ENCODE assay signal across 8 cellular contexts in the genomic region with DNA sequence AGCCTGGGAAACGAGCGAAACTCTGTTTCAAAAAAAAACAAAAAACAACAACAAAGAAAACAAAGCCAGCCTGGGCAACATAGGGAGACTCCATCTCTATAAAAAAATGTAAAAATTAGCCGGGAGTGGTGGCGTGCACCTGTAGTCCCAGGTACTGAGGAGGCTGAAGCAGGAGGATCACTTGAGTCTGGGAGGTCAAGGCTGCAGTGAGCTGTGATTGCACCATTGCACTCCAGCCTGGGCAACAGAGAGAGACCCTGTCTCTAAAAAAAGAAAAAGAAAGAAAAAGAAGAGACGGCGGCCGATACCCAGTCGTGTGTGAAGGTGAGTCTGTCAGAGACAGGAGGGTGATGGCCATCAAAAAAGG. TPM values are rescaled to one million over a fixed set of nuclear protein-coding genes. Genes with fewer than 3 reads are reported as not detected.
DNase-seq lines count a peak whose midpoint lies in the region; ATAC-seq, FAIRE-seq and TF ChIP-seq lines count a peak whose summit lies in the region.
"Not testable (repeated sequence)": the region's sequence is repeated elsewhere in the genome, so short reads cannot be mapped to it uniquely, and the experiment has no call there.

No MANE protein-coding gene starts in this region.

- intact Hi-C loops in CD8-positive, alpha-beta T cell (cut with DNase I, micrococcal nuclease); endothelial cell of umbilical vein (cut with micrococcal nuclease); HepG2 (cut with micrococcal nuclease; ENCODE audit: unreplicated experiment); thyroid gland (cut with DNase I): not testable (repeated sequence)

- peak overlapping the region; percentile 37 for H3K27ac Mint-ChIP-seq in CD8-positive, alpha-beta T cell
- H3K27ac Mint-ChIP-seq in osteocyte (ENCODE audit: unreplicated experiment), result peak overlapping the region; percentile 41

- H2AFZ ChIP-seq in SK-N-SH (ENCODE audit: low read depth) (peak overlapping the region; percentile 87; the same call in 1 of the 2 replicates), endothelial cell of umbilical vein (ENCODE audit: low read depth, low read length) (peak overlapping the region; percentile 96), HepG2 (ENCODE audit: low read length) (peak overlapping the region; percentile 60)

- peaks cover 45% of the 10 kb centered on the region for H3K79me2 ChIP-seq in SK-N-SH (ENCODE audit: insufficient read depth)
- H3K79me2 ChIP-seq in endothelial cell of umbilical vein (ENCODE audit: control insufficient read depth, insufficient read depth, low read length); HepG2 (ENCODE audit: insufficient read depth, low read length): not testable (repeated sequence)

- CTCF ChIA-PET in CD8-positive, alpha-beta T cell (lab: Charles Lee); endothelial cell of umbilical vein (lab: Charles Lee); HepG2 (lab: Yijun Ruan, JAX; ENCODE audit: low intra/inter-chr PET ratio, low total read pairs): not testable (repeated sequence)
- CTCF ChIA-PET in SK-N-SH (lab: Yijun Ruan, JAX), result interaction anchor here (0.6 to 0.9 kb wide), 2 partner anchors 78 to 176 kb away, joined by 3 to 4 read pairs; no protein-coding TSS in a partner anchor

- H3K4me1 Mint-ChIP-seq in CD8-positive, alpha-beta T cell (ENCODE audit: low read depth), result peaks cover 27% of the 10 kb centered on the region
- peaks cover 36% of the 10 kb centered on the region for H3K4me1 Mint-ChIP-seq in osteocyte (ENCODE audit: unreplicated experiment)

- H3K9me1 ChIP-seq in endothelial cell of umbilical vein (replicated peaks; ENCODE audit: control insufficient read depth, extremely low read depth, insufficient read depth, low read length), result not testable (repeated sequence)

- not testable (repeated sequence) for H3K27me3 Mint-ChIP-seq in CD8-positive, alpha-beta T cell (ENCODE audit: low read depth); osteocyte (ENCODE audit: unreplicated experiment)

- H3K4me3 Mint-ChIP-seq in CD8-positive, alpha-beta T cell, result peak overlapping the region; percentile 88
- peak overlapping the region; percentile 80 for H3K4me3 Mint-ChIP-seq in osteocyte (ENCODE audit: unreplicated experiment)

- not testable (repeated sequence) for FAIRE-seq in endothelial cell of umbilical vein (lab: Jason Lieb, UNC); HepG2 (lab: Jason Lieb, UNC)

- H3K9me3 Mint-ChIP-seq in CD8-positive, alpha-beta T cell; osteocyte (ENCODE audit: unreplicated experiment): not testable (repeated sequence)

- H3K9me2 ChIP-seq in SK-N-SH, result not testable (repeated sequence)

- not testable (repeated sequence) for TF ChIP-seq EP300 in SK-N-SH (IDR thresholded peaks at IDR 0.05; ENCODE audit: borderline replicate concordance in 1 of 2, low read depth in 1 of 2, low read length in 1 of 2); HepG2 (IDR thresholded peaks at IDR 0.05; ENCODE audit: low read depth in 2 of 2, low read length in 2 of 2); HepG2 (CRISPR knock-in tag; IDR thresholded peaks at IDR 0.05; ENCODE audit: borderline replicate concordance)

- H4K20me1 ChIP-seq in SK-N-SH (ENCODE audit: insufficient read depth), result peaks cover 11% of the 10 kb centered on the region; the same call in 1 of the 2 replicates
- not testable (repeated sequence) for H4K20me1 ChIP-seq in endothelial cell of umbilical vein (replicated peaks; ENCODE audit: control insufficient read depth, extremely low read depth, insufficient read depth, low read length); HepG2 (ENCODE audit: insufficient read depth, low read length)

- not testable (repeated sequence) for TF ChIP-seq CTCF in CD8-positive, alpha-beta T cell (IDR thresholded peaks at IDR 0.05); SK-N-SH (IDR thresholded peaks at IDR 0.05); endothelial cell of umbilical vein (IDR thresholded peaks at IDR 0.05; ENCODE audit: extremely low read depth in 1 of 2, insufficient read depth in 1 of 2, low read depth in 1 of 2, low read length in 2 of 2); HepG2 (CRISPR knock-in tag; IDR thresholded peaks at IDR 0.05); osteocyte (IDR thresholded peaks at IDR 0.05); thyroid gland (IDR thresholded peaks at IDR 0.05)

- not testable (repeated sequence) for H3K36me3 Mint-ChIP-seq in CD8-positive, alpha-beta T cell; osteocyte (ENCODE audit: unreplicated experiment)

- H3K27ac ChIP-seq in CD8-positive, alpha-beta T cell (ENCODE audit: low read depth, low read length); endothelial cell of umbilical vein (ENCODE audit: insufficient read depth, low read depth, low read length); thyroid gland: not testable (repeated sequence)
- H3K27ac ChIP-seq in SK-N-SH (ENCODE audit: low read depth in 2 of 2, low read length in 1 of 2) (peak overlapping the region in 1 of 2 experiments; percentile 24; a peak in 1 of 4 replicates), HepG2 (ENCODE audit: extremely low read length, insufficient read depth, low read length) (peak overlapping the region; percentile 42)

- peaks cover 11% of the 10 kb centered on the region for H3F3A ChIP-seq in SK-N-SH (replicated peaks; ENCODE audit: insufficient read depth)

- TF ChIP-seq RAD21 in SK-N-SH (IDR thresholded peaks at IDR 0.05; ENCODE audit: low read length); HepG2 (CRISPR knock-in tag; IDR thresholded peaks at IDR 0.05): not testable (repeated sequence)

- in situ Hi-C loops in HepG2 (cut with HindIII; ENCODE audit: extremely low pct_ligation_motif_present, low pct_unique_long_range_greater_than_20kb), result not testable (repeated sequence)

- H3K4me1 ChIP-seq in CD8-positive, alpha-beta T cell (ENCODE audit: insufficient read depth, low read length), result peaks cover 19% of the 10 kb centered on the region
- H3K4me1 ChIP-seq in SK-N-SH (ENCODE audit: control insufficient read depth in 1 of 2, insufficient read depth in 2 of 2, low read depth in 1 of 2, low read length in 1 of 2); adipocyte (ENCODE audit: control insufficient read depth, insufficient read depth, low read length); endothelial cell of umbilical vein (ENCODE audit: control insufficient read depth, extremely low read depth, insufficient read depth, low read length); HepG2 (ENCODE audit: insufficient read depth, low read length): not testable (repeated sequence)
- peaks cover 5 to 25% of the 10 kb centered on the region in 2 donors for H3K4me1 ChIP-seq in thyroid gland

- not testable (repeated sequence) for BruUV-seq in endothelial cell of umbilical vein (replicated peaks; lab: Mats Ljungman, UMichigan); HepG2 (replicated peaks; lab: Mats Ljungman, UMichigan)

- DNase-seq in CD8-positive, alpha-beta T cell; SK-N-SH; adipocyte (ENCODE audit: low read depth); endothelial cell of umbilical vein (ENCODE audit: low read depth, low spot score); HepG2 (ENCODE audit: low spot score); osteocyte (ENCODE audit: extremely low spot score, unreplicated experiment); thyroid gland: not testable (repeated sequence)

- not testable (repeated sequence) for H3K36me3 ChIP-seq in CD8-positive, alpha-beta T cell (ENCODE audit: insufficient read depth, low read length); endothelial cell of umbilical vein (ENCODE audit: control insufficient read depth in 2 of 2, extremely low read depth in 1 of 2, insufficient read depth in 2 of 2, low read length in 2 of 2); HepG2 (replicated peaks in 1 of 2; ENCODE audit: control insufficient read depth in 1 of 2, insufficient read depth in 2 of 2, low read length in 2 of 2); thyroid gland
- H3K36me3 ChIP-seq in SK-N-SH (replicated peaks in 1 of 2; ENCODE audit: control insufficient read depth in 1 of 2, insufficient read depth in 2 of 2, low read length in 1 of 2) (peaks cover 19 to 30% of the 10 kb centered on the region in 2 experiments), adipocyte (ENCODE audit: control insufficient read depth, insufficient read depth, low read length, severe bottlenecking) (peaks cover 24% of the 10 kb centered on the region)

- peak overlapping the region; percentile 58 for H3K4me3 ChIP-seq in CD8-positive, alpha-beta T cell (ENCODE audit: low read depth, low read length)
- H3K4me3 ChIP-seq in SK-N-SH (ENCODE audit: low read depth in 2 of 2, low read length in 1 of 2), result peak overlapping the region; percentile 44 to 58
- H3K4me3 ChIP-seq in adipocyte (ENCODE audit: low read length), result peak overlapping the region; percentile 80
- H3K4me3 ChIP-seq in endothelial cell of umbilical vein (replicated peaks in 1 of 3; ENCODE audit: insufficient read depth in 1 of 3, low read depth in 1 of 3, low read length in 3 of 3), result peak overlapping the region; percentile 46 to 63 (median 63)
- H3K4me3 ChIP-seq in HepG2 (replicated peaks in 1 of 3; ENCODE audit: insufficient read depth in 1 of 3, low read depth in 2 of 3, low read length in 3 of 3), result peak overlapping the region; percentile 65 to 78 (median 76); a peak in 5 of 6 replicates
- peak overlapping the region in 2 of 3 donors; percentile 10 to 16 for H3K4me3 ChIP-seq in thyroid gland (replicated peaks in 1 of 3)

- H3K4me2 ChIP-seq in SK-N-SH (peak overlapping the region; percentile 94), endothelial cell of umbilical vein (ENCODE audit: insufficient read depth, low read length) (peak overlapping the region; percentile 89), HepG2 (ENCODE audit: low read depth, low read length) (peak overlapping the region; percentile 74)

- H3K27me3 ChIP-seq in CD8-positive, alpha-beta T cell (ENCODE audit: insufficient read depth, low read length); SK-N-SH (ENCODE audit: insufficient read depth); adipocyte (replicated peaks; ENCODE audit: control insufficient read depth, insufficient read depth, low read length); endothelial cell of umbilical vein (ENCODE audit: control insufficient read depth in 2 of 2, insufficient read depth in 2 of 2, low read length in 2 of 2); HepG2 (ENCODE audit: control insufficient read depth in 1 of 2, insufficient read depth in 2 of 2, low read length in 2 of 2); thyroid gland: not testable (repeated sequence)

- POLR2A ChIA-PET in CD8-positive, alpha-beta T cell (lab: Charles Lee); SK-N-SH (lab: Yijun Ruan, JAX); endothelial cell of umbilical vein (lab: Charles Lee); HepG2 (lab: Yijun Ruan, JAX): not testable (repeated sequence)

- dilution Hi-C loops in endothelial cell of umbilical vein (cut with MboI; ENCODE audit: extremely low pct_ligation_motif_present, low sequenced_read_pairs), result not testable (repeated sequence)

- not testable (repeated sequence) for H3K9me3 ChIP-seq in CD8-positive, alpha-beta T cell (ENCODE audit: low read length); SK-N-SH; adipocyte (ENCODE audit: control insufficient read depth, low read length); endothelial cell of umbilical vein (replicated peaks; ENCODE audit: control insufficient read depth, insufficient read depth, low read length); HepG2 (ENCODE audit: low read length); thyroid gland

- 84% methylated on average over 8 of the region's 8 CpGs for WGBS in SK-N-SH (ENCODE audit: low lambda C conversion rate)
- WGBS in HepG2 (ENCODE audit: low lambda C conversion rate), result 43% methylated on average over 8 of the region's 8 CpGs
- whole genome bisulfite sequencing in thyroid gland, 2 donors, result 39 to 48% methylated on average over 8 of the region's 8 CpGs

- ATAC-seq in CD8-positive, alpha-beta T cell; HepG2: not testable (repeated sequence)
- peak; percentile 21 for ATAC-seq in HG03159 (IDR thresholded peaks at IDR 0.05; ENCODE audit: unreplicated experiment)

- not testable (repeated sequence) for H3K9ac ChIP-seq in SK-N-SH
- H3K9ac ChIP-seq in adipocyte (ENCODE audit: low read length) (peak overlapping the region; percentile 82), endothelial cell of umbilical vein (replicated peaks; ENCODE audit: extremely low read depth, insufficient read depth, low read length) (peak overlapping the region; percentile 43), HepG2 (ENCODE audit: insufficient read depth, low read depth, low read length) (peak overlapping the region; percentile 57)

- TF ChIP-seq POLR2A in endothelial cell of umbilical vein (IDR thresholded peaks at IDR 0.05; ENCODE audit: low read depth, low read length); HepG2 (IDR thresholded peaks at IDR 0.05; ENCODE audit: insufficient read depth in 1 of 2, low read depth in 2 of 2, low read length in 2 of 2); thyroid gland (IDR thresholded peaks at IDR 0.05): not testable (repeated sequence)

RNA-seq across cellular contexts. Expression of a gene that starts 27.2 kb away (rescaled TPM):
- 1 to 10 TPM; 6.7 to 7.9 TPM for total RNA-seq in CD8-positive, alpha-beta T cell
- 5.7 and 6.0 TPM in 2 replicates for polyA plus RNA-seq in SK-N-SH (2012; rRNA removed)
- polyA plus RNA-seq in SK-N-SH (2012; cell fraction: cytosol; rRNA removed), result 2.1 and 3.7 TPM in 2 replicates
- polyA plus RNA-seq in SK-N-SH (2012; cell fraction: nucleus; rRNA removed), result 10.9 and 11.2 TPM in 2 replicates
- total RNA-seq in endothelial cell of umbilical vein, result 16.8 and 21.4 TPM in 2 replicates
- 9.3 and 12.3 TPM in 2 replicates for polyA plus RNA-seq in endothelial cell of umbilical vein
- polyA plus RNA-seq in endothelial cell of umbilical vein (2011; cell fraction: cytosol; rRNA removed), result 5.0 and 6.3 TPM in 2 replicates
- 7.2 and 7.8 TPM in 2 replicates for polyA plus RNA-seq in endothelial cell of umbilical vein (2011; cell fraction: nucleus; rRNA removed)
- 6.0 and 6.4 TPM in 2 replicates for polyA plus RNA-seq in endothelial cell of umbilical vein (2012)
- 12.9 and 13.4 TPM in 2 replicates for polyA minus RNA-seq in endothelial cell of umbilical vein
- 11.5 TPM for polyA minus RNA-seq in endothelial cell of umbilical vein (2011; cell fraction: cytosol; rRNA and poly(A)+ RNA removed)
- 7.4 and 12.3 TPM in 2 replicates for polyA minus RNA-seq in endothelial cell of umbilical vein (2011; cell fraction: nucleus; rRNA and poly(A)+ RNA removed)
- 3.9 TPM in 2 replicates for total RNA-seq in HepG2 (2016; rRNA removed; fragmentation: Illumina TruSeq; extraction: Trizol)
- total RNA-seq in HepG2 (2016; cell fraction: cytosol; rRNA removed; fragmentation: Illumina TruSeq; extraction: Trizol; ENCODE audit: low read depth), result 1.1 and 1.6 TPM in 2 replicates
- total RNA-seq in HepG2 (2016; cell fraction: insoluble cytoplasmic fraction; rRNA removed; fragmentation: Illumina TruSeq; extraction: Trizol), result 3.7 and 4.0 TPM in 2 replicates
- total RNA-seq in HepG2 (2016; cell fraction: membrane; rRNA removed; fragmentation: Illumina TruSeq; extraction: Trizol), result 1.5 and 2.0 TPM in 2 replicates
- total RNA-seq in HepG2 (2016; cell fraction: nucleus; rRNA removed; fragmentation: Illumina TruSeq; extraction: Trizol), result 2.9 and 3.3 TPM in 2 replicates
- polyA plus RNA-seq in HepG2 (2011; rRNA removed), result 1.1 and 1.5 TPM in 2 replicates
- polyA plus RNA-seq in HepG2 (2011; cell fraction: cytosol; rRNA removed), result 0.63 and 1.1 TPM in 2 replicates
- polyA plus RNA-seq in HepG2 (2011; cell fraction: nucleus; rRNA removed), result 4.2 and 7.3 TPM in 2 replicates
- 1.5 and 2.0 TPM in 2 replicates for polyA plus RNA-seq in HepG2 (2012)
- polyA plus RNA-seq in HepG2 (2016; cell fraction: cytosol; fragmentation: Illumina TruSeq; extraction: Trizol; ENCODE audit: low read depth), result 0.17 and 0.19 TPM in 2 replicates
- polyA plus RNA-seq in HepG2 (2016; cell fraction: insoluble cytoplasmic fraction; fragmentation: Illumina TruSeq; extraction: Trizol; ENCODE audit: low read depth), result 1.4 and 2.4 TPM in 2 replicates
- polyA plus RNA-seq in HepG2 (2016; cell fraction: membrane; fragmentation: Illumina TruSeq; extraction: Trizol; ENCODE audit: low read depth), result 0.11 and 0.30 TPM in 2 replicates
- polyA plus RNA-seq in HepG2 (2016; cell fraction: nucleus; fragmentation: Illumina TruSeq; extraction: Trizol; ENCODE audit: insufficient read depth, low read depth), result 2.1 and 2.5 TPM in 2 replicates
- polyA minus RNA-seq in HepG2 (2011; rRNA and poly(A)+ RNA removed; ENCODE audit: low replicate concordance), result 9.2 and 12.0 TPM in 2 replicates
- polyA minus RNA-seq in HepG2 (2011; cell fraction: cytosol; rRNA and poly(A)+ RNA removed), result 3.7 and 4.0 TPM in 2 replicates
- 4.1 and 4.5 TPM in 2 replicates for polyA minus RNA-seq in HepG2 (2011; cell fraction: nucleus; rRNA and poly(A)+ RNA removed)
- 15.8 and 18.2 TPM in 2 replicates for total RNA-seq in osteocyte
- total RNA-seq in thyroid gland, result 10 to 100 TPM in 3 of 4 donors, 1 to 10 TPM in 1; 6.2 to 12.7 (median 10.4) TPM

RNA-seq across cellular contexts. Expression of a gene that starts 44.0 kb away (rescaled TPM):
- 1,000 to 10,000 TPM; 1,844 to 1,874 TPM for total RNA-seq in CD8-positive, alpha-beta T cell
- polyA plus RNA-seq in SK-N-SH (2012; rRNA removed), result 2,583 and 4,707 TPM in 2 replicates
- polyA plus RNA-seq in SK-N-SH (2012; cell fraction: cytosol; rRNA removed), result 3,036 and 4,390 TPM in 2 replicates
- 4,302 and 8,336 TPM in 2 replicates for polyA plus RNA-seq in SK-N-SH (2012; cell fraction: nucleus; rRNA removed)
- total RNA-seq in endothelial cell of umbilical vein, result 7,266 and 7,283 TPM in 2 replicates
- 4,441 and 4,733 TPM in 2 replicates for polyA plus RNA-seq in endothelial cell of umbilical vein
- polyA plus RNA-seq in endothelial cell of umbilical vein (2011; cell fraction: cytosol; rRNA removed), result 6,749 and 6,812 TPM in 2 replicates
- 2,400 and 3,219 TPM in 2 replicates for polyA plus RNA-seq in endothelial cell of umbilical vein (2011; cell fraction: nucleus; rRNA removed)
- polyA plus RNA-seq in endothelial cell of umbilical vein (2012), result 4,941 and 6,018 TPM in 2 replicates
- 2,868 and 4,067 TPM in 2 replicates for polyA minus RNA-seq in endothelial cell of umbilical vein
- 1,321 TPM for polyA minus RNA-seq in endothelial cell of umbilical vein (2011; cell fraction: cytosol; rRNA and poly(A)+ RNA removed)
- 805 and 1,158 TPM in 2 replicates for polyA minus RNA-seq in endothelial cell of umbilical vein (2011; cell fraction: nucleus; rRNA and poly(A)+ RNA removed)
- 983 and 1,099 TPM in 2 replicates for total RNA-seq in HepG2 (2016; rRNA removed; fragmentation: Illumina TruSeq; extraction: Trizol)
- 406 and 413 TPM in 2 replicates for total RNA-seq in HepG2 (2016; cell fraction: cytosol; rRNA removed; fragmentation: Illumina TruSeq; extraction: Trizol; ENCODE audit: low read depth)
- 966 and 972 TPM in 2 replicates for total RNA-seq in HepG2 (2016; cell fraction: insoluble cytoplasmic fraction; rRNA removed; fragmentation: Illumina TruSeq; extraction: Trizol)
- 815 and 929 TPM in 2 replicates for total RNA-seq in HepG2 (2016; cell fraction: membrane; rRNA removed; fragmentation: Illumina TruSeq; extraction: Trizol)
- 668 and 755 TPM in 2 replicates for total RNA-seq in HepG2 (2016; cell fraction: nucleus; rRNA removed; fragmentation: Illumina TruSeq; extraction: Trizol)
- polyA plus RNA-seq in HepG2 (2011; rRNA removed), result 984 and 1,160 TPM in 2 replicates
- 567 and 620 TPM in 2 replicates for polyA plus RNA-seq in HepG2 (2011; cell fraction: cytosol; rRNA removed)
- 1,565 and 1,995 TPM in 2 replicates for polyA plus RNA-seq in HepG2 (2011; cell fraction: nucleus; rRNA removed)
- polyA plus RNA-seq in HepG2 (2012), result 984 and 1,070 TPM in 2 replicates
- polyA plus RNA-seq in HepG2 (2016; cell fraction: cytosol; fragmentation: Illumina TruSeq; extraction: Trizol; ENCODE audit: low read depth), result 510 and 558 TPM in 2 replicates
- 1,764 and 2,207 TPM in 2 replicates for polyA plus RNA-seq in HepG2 (2016; cell fraction: insoluble cytoplasmic fraction; fragmentation: Illumina TruSeq; extraction: Trizol; ENCODE audit: low read depth)
- 1,095 and 1,097 TPM in 2 replicates for polyA plus RNA-seq in HepG2 (2016; cell fraction: membrane; fragmentation: Illumina TruSeq; extraction: Trizol; ENCODE audit: low read depth)
- polyA plus RNA-seq in HepG2 (2016; cell fraction: nucleus; fragmentation: Illumina TruSeq; extraction: Trizol; ENCODE audit: insufficient read depth, low read depth), result 1,747 and 1,824 TPM in 2 replicates
- 2,677 and 2,857 TPM in 2 replicates for polyA minus RNA-seq in HepG2 (2011; rRNA and poly(A)+ RNA removed; ENCODE audit: low replicate concordance)
- polyA minus RNA-seq in HepG2 (2011; cell fraction: cytosol; rRNA and poly(A)+ RNA removed), result 1,014 and 1,055 TPM in 2 replicates
- polyA minus RNA-seq in HepG2 (2011; cell fraction: nucleus; rRNA and poly(A)+ RNA removed), result 329 and 574 TPM in 2 replicates
- total RNA-seq in osteocyte, result 3,263 and 3,275 TPM in 2 replicates
- 1,000 to 10,000 TPM in 3 of 4 donors, 100 to 1,000 TPM in 1; 848 to 2,475 (median 1,538) TPM for total RNA-seq in thyroid gland

Comparison
In these comparisons a context has a peak if more than half of its experiments do, and no peak if none do; other contexts are left out.
1. H3K4me3 ChIP-seq: peak in every context shown above with its lines; median percentile 80 in adipocyte; 76 in HepG2; 63 in endothelial cell of umbilical vein; 58 in CD8-positive, alpha-beta T cell; 51 in SK-N-SH; 13 in thyroid gland.